Comparison of ENCODE assay signal across 19 cellular contexts in genomic region chr3:133401374-133402135, GRCh38. TPM values are rescaled to one million over a fixed set of nuclear protein-coding genes. Genes with fewer than 3 reads are reported as not detected.
DNase-seq lines count a peak whose midpoint lies in the region; TF ChIP-seq lines count a peak whose summit lies in the region.
"Had no signal": no experiment of that assay in that cellular context is flagged by ENCODE, and none has a peak within 500 bp of the region (broad histone marks: within the 10 kb centered on the region; RNA-seq: fewer than 3 reads in every experiment).

No MANE protein-coding gene starts in this region.

- no peaks in the 10 kb centered on the region for H3K9me3 Mint-ChIP-seq in osteocyte (ENCODE audit: unreplicated experiment)
- H3K9me3 Mint-ChIP-seq: naive thymus-derived CD8-positive, alpha-beta T cell had no signal

- H3K36me3 ChIP-seq in H7 (replicated peaks; ENCODE audit: control insufficient read depth, insufficient read depth, low read length), result no peaks in the 10 kb centered on the region
- H3K36me3 ChIP-seq: breast epithelium, lower lobe of right lung had no signal

- peak overlapping the region; percentile 10 for H3K27ac Mint-ChIP-seq in osteocyte (ENCODE audit: unreplicated experiment)

- DNase-seq in H7, result peak; percentile 28
- peak; percentile 11 for DNase-seq in NCI-H69 (lab: John Stamatoyannopoulos, UW)
- peak; percentile 9 for DNase-seq in fibroblast of mammary gland (ENCODE audit: low read depth)
- no peak for DNase-seq in osteocyte (ENCODE audit: extremely low spot score, unreplicated experiment)
- no peak for DNase-seq in activated T-cell treated with anti-CD3 and anti-CD28 coated beads, Interleukin-2, amount 50 U/mL, for 1 hour
- no peak for DNase-seq in AML-193 (lab: John Stamatoyannopoulos, UW)
- no peak for DNase-seq in NCI-H345 treated with DMSO at 0.1 percent for 48 hours (lab: John Stamatoyannopoulos, UW; ENCODE audit: unreplicated experiment)
- no peak for DNase-seq in activated CD4-positive, CD25-positive, alpha-beta regulatory T cell treated with anti-CD3 and anti-CD28 coated beads, Interleukin-2, amount 50 U/mL, for 72 hours
- DNase-seq: activated gamma-delta T cell treated with Interleukin-2 at 50 U/mL for 16 hours; DMS79 treated with DMSO at 0.1 percent for 48 hours; Karpas-422; lower lobe of right lung; naive thymus-derived CD8-positive, alpha-beta T cell; NCI-H187 treated with DMSO at 0.1 percent for 48 hours; retina; stimulated activated CD4-positive, alpha-beta T cell treated with anti-CD3 and anti-CD28 coated beads, Interleukin-1b, Interleukin-23, amount 100 ng/mL, for 48 hours; T-helper 1 cell had no signal

- no peaks in the 10 kb centered on the region for H3K36me3 Mint-ChIP-seq in osteocyte (ENCODE audit: unreplicated experiment)

- TF ChIP-seq CTCF in fibroblast of mammary gland (conservative IDR thresholded peaks at IDR 0.05; ENCODE audit: control insufficient read depth, insufficient read depth, low read depth, low read length) (no peak), osteocyte (IDR thresholded peaks at IDR 0.05) (no peak)

- no peak overlapping the region for H3K4me3 Mint-ChIP-seq in osteocyte (ENCODE audit: unreplicated experiment)
- H3K4me3 Mint-ChIP-seq: naive thymus-derived CD8-positive, alpha-beta T cell had no signal

- H3K27me3 Mint-ChIP-seq in osteocyte (ENCODE audit: unreplicated experiment), result no peaks in the 10 kb centered on the region

- no peak overlapping the region for H3K4me3 ChIP-seq in H7 (ENCODE audit: insufficient read depth, low read depth, low read length)
- no peak overlapping the region for H3K4me3 ChIP-seq in fibroblast of mammary gland (ENCODE audit: control insufficient read depth, low read depth, low read length)
- H3K4me3 ChIP-seq: breast epithelium, lower lobe of right lung had no signal

- no peaks in the 10 kb centered on the region for H3K27me3 ChIP-seq in H7 (ENCODE audit: control insufficient read depth, insufficient read depth, low read length)
- H3K27me3 ChIP-seq: breast epithelium had no signal

- H3K4me1 Mint-ChIP-seq in osteocyte (ENCODE audit: unreplicated experiment), result peaks cover 35% of the 10 kb centered on the region
- H3K4me1 Mint-ChIP-seq: naive thymus-derived CD8-positive, alpha-beta T cell had no signal

RNA-seq across cellular contexts. Expression of gene BFSP2, which starts 1.7 kb away (rescaled TPM):
- not detected in 2 replicates for total RNA-seq in H7 (2014; rRNA removed; shearing (Covaris generic))
- total RNA-seq in osteocyte, result not detected in 2 replicates
- total RNA-seq: breast epithelium; fibroblast of villous mesenchyme; lower lobe of right lung; naive thymus-derived CD8-positive, alpha-beta T cell had no signal

Comparison
In these comparisons a context has a peak if more than half of its experiments do, and no peak if none do; other contexts are left out.
1. DNase-seq: peak in H7 (single experiment), NCI-H69 (single experiment) and fibroblast of mammary gland (single experiment); none in osteocyte (single experiment), activated T-cell treated with anti-CD3 and anti-CD28 coated beads, Interleukin-2, amount 50 U/mL, for 1 hour (single experiment), AML-193 (0 of 2), NCI-H345 treated with DMSO at 0.1 percent for 48 hours (single experiment) and activated CD4-positive, CD25-positive, alpha-beta regulatory T cell treated with anti-CD3 and anti-CD28 coated beads, Interleukin-2, amount 50 U/mL, for 72 hours (single experiment).